ENCODE assay signal across 12 cellular contexts in genomic region chr6:110738899-110739365, GRCh38.
DNase-seq lines count a peak whose midpoint lies in the region; ATAC-seq, FAIRE-seq and TF ChIP-seq lines count a peak whose summit lies in the region.
"Had no signal": no experiment of that assay in that cellular context is flagged by ENCODE, and none has a peak within 500 bp of the region (broad histone marks: within the 10 kb centered on the region; RNA-seq: fewer than 3 reads in every experiment).

No MANE protein-coding gene starts in this region.

- DNase-seq in Caki2 (ENCODE audit: low read depth) (peak; percentile 35), Panc1 (ENCODE audit: low read depth, low spot score) (no peak), posterior cingulate gyrus (no peak), HTR-8/SVneo (ENCODE audit: insufficient read length, low spot score) (no peak), NCI-H446 treated with DMSO at 0.1 percent for 48 hours (lab: John Stamatoyannopoulos, UW) (no peak)
- DNase-seq: activated CD4-positive, alpha-beta T cell treated with anti-CD3 and anti-CD28 coated beads, Interleukin-2, amount 50 U/mL, for 48 hours; mammary epithelial cell had no signal

- H3K36me3 ChIP-seq in Panc1 (ENCODE audit: control insufficient read depth, insufficient read depth, low read length), result no peaks in the 10 kb centered on the region
- H3K36me3 ChIP-seq in liver (ENCODE audit: control insufficient read depth in 4 of 4, insufficient read depth in 3 of 4, low read depth in 1 of 4, low read length in 3 of 4), result peaks cover 0 to 7% (median 4%) of the 10 kb centered on the region in 4 donors

- peak overlapping the region in 1 of 2 donors; percentile 67 for H3K9ac ChIP-seq in liver (ENCODE audit: low read depth in 1 of 2, low read length in 2 of 2)
- H3K9ac ChIP-seq: BLaER1 had no signal

- H3K4me3 ChIP-seq in Panc1 (ENCODE audit: low read depth in 2 of 2, low read length in 2 of 2) (no peak overlapping the region), liver (ENCODE audit: low read depth in 1 of 3, low read length in 3 of 3) (peak overlapping the region in 1 of 3 donors; percentile 22)
- H3K4me3 ChIP-seq: BLaER1 had no signal

- no peak overlapping the region for H3K27ac ChIP-seq in Panc1 (ENCODE audit: low read length)
- peak overlapping the region; percentile 64 to 68 for H3K27ac ChIP-seq in liver (ENCODE audit: low read depth in 1 of 2, low read length in 2 of 2)
- H3K27ac ChIP-seq: BLaER1 had no signal

- intact Hi-C loops in Panc1 (cut with micrococcal nuclease; ENCODE audit: unreplicated experiment), result no loop called here
- intact Hi-C loops in posterior cingulate gyrus (cut with DNase I), result no loop called here

- no TSS peak for BruUV-seq in Panc1 (replicated peaks; lab: Mats Ljungman, UMichigan)

- TF ChIP-seq CTCF in Panc1 (IDR thresholded peaks at IDR 0.05), result no peak; the same call in 1 of the 2 replicates
- peak; percentile 3 for TF ChIP-seq CTCF in liver (IDR thresholded peaks at IDR 0.05; ENCODE audit: low read depth, low read length, missing input control)

- FAIRE-seq in HTR-8/SVneo (lab: Jason Lieb, UNC), result no peak
- FAIRE-seq: RCC 7860 had no signal

- 28% methylated on average over 4 of the region's 4 CpGs for WGBS in liver

- TF ChIP-seq RAD21 in liver (IDR thresholded peaks at IDR 0.05), result peak; percentile 70 to 75

- H3K4me1 ChIP-seq in Panc1 (ENCODE audit: control insufficient read depth, insufficient read depth, low read length) (no peaks in the 10 kb centered on the region), liver (ENCODE audit: control insufficient read depth in 4 of 4, insufficient read depth in 4 of 4, low read length in 3 of 4) (peaks cover 4 to 8% (median 6%) of the 10 kb centered on the region in 4 donors)
- H3K4me1 ChIP-seq: BLaER1 had no signal

- H3K27me3 ChIP-seq in Panc1 (ENCODE audit: control insufficient read depth, insufficient read depth, low read length) (no peaks in the 10 kb centered on the region), liver (ENCODE audit: control insufficient read depth in 4 of 4, insufficient read depth in 4 of 4, low read length in 3 of 4) (no peaks in the 10 kb centered on the region)
- H3K27me3 ChIP-seq: BLaER1 had no signal

- CTCF ChIA-PET in Panc1 (lab: Charles Lee), result no interaction called here

- in situ Hi-C loops in Caki2 (cut with HindIII; ENCODE audit: low pct_unique_long_range_greater_than_20kb, low sequenced_read_pairs) (no loop called here), Panc1 (cut with HindIII; ENCODE audit: low pct_unique_long_range_greater_than_20kb, low sequenced_read_pairs) (no loop called here)

- H3K9me3 ChIP-seq in Panc1 (ENCODE audit: control insufficient read depth, insufficient read depth, low read depth, low read length) (peaks cover 20% of the 10 kb centered on the region; the same call in 1 of the 2 replicates), liver (ENCODE audit: control insufficient read depth in 4 of 4, low read length in 3 of 4) (peaks cover 2 to 8% (median 4%) of the 10 kb centered on the region in 4 donors)

- POLR2A ChIA-PET in Panc1 (lab: Charles Lee), result no interaction called here

- ATAC-seq in HG02642 (IDR thresholded peaks at IDR 0.05; ENCODE audit: poor library complexity, unreplicated experiment) (peak; percentile 65), Panc1 (peak; percentile 38; the same call in 1 of the 2 replicates), HG03469 (IDR thresholded peaks at IDR 0.05; ENCODE audit: unreplicated experiment) (no peak)

TF ChIP-seq in liver, 16 proteins besides CTCF, POLR2A, EP300 and RAD21:
- no peak for TF ChIP-seq ATF3 (IDR thresholded peaks at IDR 0.05)
- TF ChIP-seq HNF4G (IDR thresholded peaks at IDR 0.05), result peak; percentile 80
- peak; percentile 76 for TF ChIP-seq FOXA2 (IDR thresholded peaks at IDR 0.05)
- peak; percentile 56 to 90 for TF ChIP-seq EGR1 (IDR thresholded peaks at IDR 0.05; ENCODE audit: low read depth in 2 of 2)
- peak; percentile 94 to 95 for TF ChIP-seq HNF4A (conservative IDR thresholded peaks at IDR 0.05)
- peak; percentile 88 for TF ChIP-seq ZBTB33 (IDR thresholded peaks at IDR 0.05)
- peak; percentile 83 for TF ChIP-seq FOXA1 (IDR thresholded peaks at IDR 0.05)
- peak; percentile 90 for TF ChIP-seq SP1 (IDR thresholded peaks at IDR 0.05)
- peak; percentile 93 to 97 for TF ChIP-seq RXRA (IDR thresholded peaks at IDR 0.05)
- TF ChIP-seq GABPA (IDR thresholded peaks at IDR 0.05 in 1 of 2, conservative IDR thresholded peaks at IDR 0.05 in 1 of 2), result peak in 1 of 2 donors; percentile 60
- TF ChIP-seq, protein P1, sequence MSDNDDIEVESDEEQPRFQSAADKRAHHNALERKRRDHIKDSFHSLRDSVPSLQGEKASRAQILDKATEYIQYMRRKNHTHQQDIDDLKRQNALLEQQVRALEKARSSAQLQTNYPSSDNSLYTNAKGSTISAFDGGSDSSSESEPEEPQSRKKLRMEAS (IDR thresholded peaks at IDR 0.05), result peak; percentile 98
- TF ChIP-seq, protein P2, sequence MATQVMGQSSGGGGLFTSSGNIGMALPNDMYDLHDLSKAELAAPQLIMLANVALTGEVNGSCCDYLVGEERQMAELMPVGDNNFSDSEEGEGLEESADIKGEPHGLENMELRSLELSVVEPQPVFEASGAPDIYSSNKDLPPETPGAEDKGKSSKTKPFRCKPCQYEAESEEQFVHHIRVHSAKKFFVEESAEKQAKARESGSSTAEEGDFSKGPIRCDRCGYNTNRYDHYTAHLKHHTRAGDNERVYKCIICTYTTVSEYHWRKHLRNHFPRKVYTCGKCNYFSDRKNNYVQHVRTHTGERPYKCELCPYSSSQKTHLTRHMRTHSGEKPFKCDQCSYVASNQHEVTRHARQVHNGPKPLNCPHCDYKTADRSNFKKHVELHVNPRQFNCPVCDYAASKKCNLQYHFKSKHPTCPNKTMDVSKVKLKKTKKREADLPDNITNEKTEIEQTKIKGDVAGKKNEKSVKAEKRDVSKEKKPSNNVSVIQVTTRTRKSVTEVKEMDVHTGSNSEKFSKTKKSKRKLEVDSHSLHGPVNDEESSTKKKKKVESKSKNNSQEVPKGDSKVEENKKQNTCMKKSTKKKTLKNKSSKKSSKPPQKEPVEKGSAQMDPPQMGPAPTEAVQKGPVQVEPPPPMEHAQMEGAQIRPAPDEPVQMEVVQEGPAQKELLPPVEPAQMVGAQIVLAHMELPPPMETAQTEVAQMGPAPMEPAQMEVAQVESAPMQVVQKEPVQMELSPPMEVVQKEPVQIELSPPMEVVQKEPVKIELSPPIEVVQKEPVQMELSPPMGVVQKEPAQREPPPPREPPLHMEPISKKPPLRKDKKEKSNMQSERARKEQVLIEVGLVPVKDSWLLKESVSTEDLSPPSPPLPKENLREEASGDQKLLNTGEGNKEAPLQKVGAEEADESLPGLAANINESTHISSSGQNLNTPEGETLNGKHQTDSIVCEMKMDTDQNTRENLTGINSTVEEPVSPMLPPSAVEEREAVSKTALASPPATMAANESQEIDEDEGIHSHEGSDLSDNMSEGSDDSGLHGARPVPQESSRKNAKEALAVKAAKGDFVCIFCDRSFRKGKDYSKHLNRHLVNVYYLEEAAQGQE (IDR thresholded peaks at IDR 0.05), result peak; percentile 72
- TF ChIP-seq TAF1 (conservative IDR thresholded peaks at IDR 0.05), result peak; percentile 38
- peak; percentile 95 for TF ChIP-seq YY1 (IDR thresholded peaks at IDR 0.05)
- TF ChIP-seq JUND (IDR thresholded peaks at IDR 0.05), result peak; percentile 81 to 96
- peak; percentile 67 for TF ChIP-seq NR2F2 (IDR thresholded peaks at IDR 0.05)
